In the genomic region with DNA sequence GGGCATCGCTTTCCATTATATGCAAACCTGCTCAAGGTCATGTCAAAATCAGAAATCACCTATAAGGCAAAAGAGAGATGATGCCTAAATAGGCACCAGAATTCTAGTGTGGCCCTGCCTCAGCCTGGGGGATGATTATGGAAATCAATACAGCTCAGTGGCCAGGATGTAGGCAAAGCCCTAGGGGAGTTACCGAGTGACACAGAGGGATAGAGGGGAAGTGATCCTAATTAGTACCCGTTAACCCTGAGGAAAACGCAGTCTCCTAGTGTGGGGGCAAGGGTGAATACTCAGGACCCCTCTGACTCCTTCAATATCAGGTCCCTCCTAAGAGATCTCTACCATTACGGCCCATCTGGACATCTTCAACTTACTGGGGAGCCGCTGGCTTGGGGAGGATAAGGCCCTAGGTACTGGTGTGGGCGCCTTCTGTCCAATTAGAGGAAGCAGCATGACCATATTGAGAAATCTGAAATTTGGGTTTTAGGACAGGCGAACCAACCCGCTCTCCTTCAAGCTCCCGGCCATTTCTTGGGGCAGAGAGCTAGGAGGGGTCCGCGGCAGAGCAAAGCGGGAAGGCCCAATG, we compare ENCODE assay signal across 1 cellular context.
TF ChIP-seq lines count a peak whose summit lies in the region.

No MANE protein-coding gene starts in this region.

TF ChIP-seq in GM12878, 131 proteins besides CTCF, POLR2A, EP300 and RAD21:
- TF ChIP-seq HCFC1 (IDR thresholded peaks at IDR 0.05; ENCODE audit: low read length) (no peak), SRF (IDR thresholded peaks at IDR 0.05; ENCODE audit: low read depth in 2 of 2, low read length in 2 of 2) (peak; percentile 50 to 67; a peak in 3 of 4 replicates), SPI1 (IDR thresholded peaks at IDR 0.05; ENCODE audit: borderline replicate concordance, insufficient read depth, low read depth, low read length) (peak; percentile 32; the same call in 1 of the 2 replicates)
- TF ChIP-seq, protein P1, sequence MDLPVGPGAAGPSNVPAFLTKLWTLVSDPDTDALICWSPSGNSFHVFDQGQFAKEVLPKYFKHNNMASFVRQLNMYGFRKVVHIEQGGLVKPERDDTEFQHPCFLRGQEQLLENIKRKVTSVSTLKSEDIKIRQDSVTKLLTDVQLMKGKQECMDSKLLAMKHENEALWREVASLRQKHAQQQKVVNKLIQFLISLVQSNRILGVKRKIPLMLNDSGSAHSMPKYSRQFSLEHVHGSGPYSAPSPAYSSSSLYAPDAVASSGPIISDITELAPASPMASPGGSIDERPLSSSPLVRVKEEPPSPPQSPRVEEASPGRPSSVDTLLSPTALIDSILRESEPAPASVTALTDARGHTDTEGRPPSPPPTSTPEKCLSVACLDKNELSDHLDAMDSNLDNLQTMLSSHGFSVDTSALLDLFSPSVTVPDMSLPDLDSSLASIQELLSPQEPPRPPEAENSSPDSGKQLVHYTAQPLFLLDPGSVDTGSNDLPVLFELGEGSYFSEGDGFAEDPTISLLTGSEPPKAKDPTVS (IDR thresholded peaks at IDR 0.05; ENCODE audit: low read depth, low read length) = no peak
- TF ChIP-seq, protein P2, sequence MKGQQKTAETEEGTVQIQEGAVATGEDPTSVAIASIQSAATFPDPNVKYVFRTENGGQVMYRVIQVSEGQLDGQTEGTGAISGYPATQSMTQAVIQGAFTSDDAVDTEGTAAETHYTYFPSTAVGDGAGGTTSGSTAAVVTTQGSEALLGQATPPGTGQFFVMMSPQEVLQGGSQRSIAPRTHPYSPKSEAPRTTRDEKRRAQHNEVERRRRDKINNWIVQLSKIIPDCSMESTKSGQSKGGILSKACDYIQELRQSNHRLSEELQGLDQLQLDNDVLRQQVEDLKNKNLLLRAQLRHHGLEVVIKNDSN (IDR thresholded peaks at IDR 0.05; ENCODE audit: borderline replicate concordance, extremely low read length, insufficient read depth, low read depth, low read length) = no peak
TF ChIP-seq in GM12878: peak in this region for 2.
